ENCODE assay signal across 27 cellular contexts in genomic region chr6:1576711-1577110, GRCh38. TPM values are rescaled to one million over a fixed set of nuclear protein-coding genes. Genes with fewer than 3 reads are reported as not detected.
A peak's percentile ranks its signal among the peaks of the same experiment; 100 is the strongest.
DNase-seq lines count a peak whose midpoint lies in the region; ATAC-seq, FAIRE-seq and TF ChIP-seq lines count a peak whose summit lies in the region.
"Had no signal": no experiment of that assay in that cellular context is flagged by ENCODE, and none has a peak within 500 bp of the region (broad histone marks: within the 10 kb centered on the region; RNA-seq: fewer than 3 reads in every experiment).

No MANE protein-coding gene starts in this region.

- H3K9me3 Mint-ChIP-seq in osteocyte (ENCODE audit: unreplicated experiment): peaks cover 4% of the 10 kb centered on the region

- H3K36me3 Mint-ChIP-seq in osteocyte (ENCODE audit: unreplicated experiment): no peaks in the 10 kb centered on the region
- H3K36me3 Mint-ChIP-seq: CD14-positive monocyte; CD8-positive, alpha-beta memory T cell had no signal

- peaks cover 2% of the 10 kb centered on the region for H3K27me3 Mint-ChIP-seq in osteocyte (ENCODE audit: unreplicated experiment)

- peaks cover 12% of the 10 kb centered on the region for H3K4me1 Mint-ChIP-seq in osteocyte (ENCODE audit: unreplicated experiment)
- H3K4me1 Mint-ChIP-seq: CD8-positive, alpha-beta memory T cell had no signal

- DNase-seq in Right ventricle myocardium inferior (ENCODE audit: missing footprints): peak; percentile 44
- no peak for DNase-seq in Right ventricle myocardium superior
- peak; percentile 75 for DNase-seq in osteocyte (ENCODE audit: extremely low spot score, unreplicated experiment)
- no peak for DNase-seq in occipital lobe (lab: John Stamatoyannopoulos, UW)
- DNase-seq in HTR-8/SVneo (ENCODE audit: insufficient read length, low spot score): no peak
- no peak for DNase-seq in foreskin melanocyte
- DNase-seq: 8988T; ACHN; AML-193; BE2C; CD4-positive, alpha-beta T cell; CD8-positive, alpha-beta memory T cell; DMS 273 treated with DMSO at 0.1 percent for 48 hours; DMS79; EL; GDM1; GM23248; H7; HCEC 1CT had no signal

- TF ChIP-seq CTCF in osteocyte (IDR thresholded peaks at IDR 0.05): no peak

- no peak for ATAC-seq in Right ventricle myocardium inferior
- ATAC-seq in Right ventricle myocardium superior (ENCODE audit: poor library complexity): no peak
- ATAC-seq: A549, GM12878 had no signal

- no peak overlapping the region for H3K4me3 Mint-ChIP-seq in osteocyte (ENCODE audit: unreplicated experiment)
- H3K4me3 Mint-ChIP-seq: CD14-positive monocyte; CD4-positive, alpha-beta T cell had no signal

- FAIRE-seq in HTR-8/SVneo (lab: Jason Lieb, UNC): no peak
- FAIRE-seq: A549, D721Med, GM12878, GM19239, H1 had no signal

- intact Hi-C loops in Right ventricle myocardium inferior (cut with DNase I) (no loop called here), Right ventricle myocardium superior (cut with DNase I) (no loop called here)

- peak overlapping the region; percentile 48 for H3K27ac ChIP-seq in temporal lobe (ENCODE audit: low read depth, low read length)
- H3K27ac ChIP-seq: A549; BLaER1 treated with 17β-estradiol and CSF1 and Interleukin-3, amounts not matched to agents 10 nM and 100 nM; GM23248 had no signal

- H3K27ac Mint-ChIP-seq in osteocyte (ENCODE audit: unreplicated experiment): no peak overlapping the region
- H3K27ac Mint-ChIP-seq: CD4-positive, alpha-beta T cell had no signal

RNA-seq across cellular contexts. Expression of gene FOXC1, which starts 33.0 kb away (rescaled TPM):
- total RNA-seq in Right ventricle myocardium inferior (2.7 TPM), Right ventricle myocardium superior (3.5 TPM), osteocyte (106 and 108 TPM in 2 replicates), temporal lobe (6.9 TPM), occipital lobe (4.8 TPM)
- total RNA-seq: CD4-positive, alpha-beta T cell; CD8-positive, alpha-beta memory T cell had no signal

Comparison
In these comparisons a context has a peak if more than half of its experiments do, and no peak if none do; other contexts are left out.
1. DNase-seq: peak in Right ventricle myocardium inferior (single experiment) and osteocyte (single experiment); none in Right ventricle myocardium superior (single experiment), occipital lobe (single experiment), HTR-8/SVneo (single experiment) and foreskin melanocyte (single experiment).
2. RNA of gene FOXC1, which starts 33.0 kb away (total RNA-seq): 106 to 108 TPM in osteocyte; 6.9 TPM in temporal lobe (single experiment), 4.8 TPM in occipital lobe (single experiment), 3.5 TPM in Right ventricle myocardium superior (single experiment) and 2.7 TPM in Right ventricle myocardium inferior (single experiment); every median in the first group is over 10 times any median in the second.